1 cellular context compared by ENCODE assay signal in genomic region chr6:131960371-131961133, GRCh38.
TF ChIP-seq lines count a peak whose summit lies in the region.

No MANE protein-coding gene starts in this region.

TF ChIP-seq in HepG2, 621 proteins besides CTCF, POLR2A, EP300 and RAD21 (continued from another document):
- TF ChIP-seq ZNF18 (CRISPR knock-in tag; IDR thresholded peaks at IDR 0.05; ENCODE audit: insufficient replicate concordance) (peak; percentile 40), ZNF589 (CRISPR knock-in tag; conservative IDR thresholded peaks at IDR 0.05) (no peak), NR3C1 (CRISPR knock-in tag; IDR thresholded peaks at IDR 0.05) (no peak), AKAP8 (CRISPR knock-in tag; IDR thresholded peaks at IDR 0.05) (no peak), CEBPZ (IDR thresholded peaks at IDR 0.05; ENCODE audit: low read length) (no peak)
